17 cellular contexts compared by ENCODE assay signal in genomic region chr18:46858290-46858689, GRCh38. TPM values are rescaled to one million over a fixed set of nuclear protein-coding genes. Genes with fewer than 3 reads are reported as not detected.
DNase-seq lines count a peak whose midpoint lies in the region; ATAC-seq and TF ChIP-seq lines count a peak whose summit lies in the region.
"Had no signal": no experiment of that assay in that cellular context is flagged by ENCODE, and none has a peak within 500 bp of the region (broad histone marks: within the 10 kb centered on the region; RNA-seq: fewer than 3 reads in every experiment).

No MANE protein-coding gene starts in this region.

- H3K4me3 ChIP-seq in BLaER1 (no peak overlapping the region), GM23338 (no peak overlapping the region)
- H3K4me3 ChIP-seq: GM12878, HAP-1 had no signal

- H3K4me1 ChIP-seq in BLaER1 (peaks cover 39% of the 10 kb centered on the region), GM23338 (ENCODE audit: insufficient read depth) (no peaks in the 10 kb centered on the region)

- CTCF ChIA-PET in WTC11 (lab: Charles Lee), result interaction anchor here (0.5 to 1.2 kb wide), 2 partner anchors 11 to 29 kb away, joined by 4 read pairs; no protein-coding TSS in a partner anchor

- H3K27ac ChIP-seq in BLaER1, result no peak overlapping the region
- no peak overlapping the region for H3K27ac ChIP-seq in GM23338 (ENCODE audit: low read depth)
- H3K27ac ChIP-seq: C4-2B had no signal

- H2AFZ ChIP-seq in GM23338, result no peak overlapping the region

- H3K9me2 ChIP-seq in GM23338 (ENCODE audit: insufficient read depth), result no peaks in the 10 kb centered on the region

- H3K36me3 ChIP-seq in BLaER1 (peaks cover 67% of the 10 kb centered on the region), GM23338 (ENCODE audit: insufficient read depth) (no peaks in the 10 kb centered on the region)

- TF ChIP-seq CTCF in GM23338 (conservative IDR thresholded peaks at IDR 0.05; ENCODE audit: low read depth in 2 of 2) (no peak), WTC11 (IDR thresholded peaks at IDR 0.05) (no peak)

- H3K4me1 Mint-ChIP-seq in GM23338 (no peaks in the 10 kb centered on the region), WTC11 (peaks cover 4% of the 10 kb centered on the region; the same call in 1 of the 2 replicates)
- peaks cover 30% of the 10 kb centered on the region for H3K4me1 Mint-ChIP-seq in stimulated activated memory B cell treated with anti-CD40 and anti-IgM and Interleukin-4, amounts not matched to agents 10 μg/mL and 1 μg/mL and 100 μg/mL, for 72 hours
- H3K4me1 Mint-ChIP-seq in stimulated activated effector memory CD8-positive, alpha-beta T cell treated with anti-CD3 and anti-CD28 coated beads, Interleukin-12 subunit alpha, Interleukin-12 subunit beta, amount 100 ng/mL, for 72 hours, result peaks cover 17% of the 10 kb centered on the region

- H3K79me2 ChIP-seq in GM23338 (replicated peaks; ENCODE audit: insufficient read depth), result peaks cover 28% of the 10 kb centered on the region

- H3K9me3 Mint-ChIP-seq in GM23338 (no peaks in the 10 kb centered on the region), WTC11 (no peaks in the 10 kb centered on the region)
- no peaks in the 10 kb centered on the region for H3K9me3 Mint-ChIP-seq in stimulated activated memory B cell treated with anti-CD40 and anti-IgM and Interleukin-4, amounts not matched to agents 10 μg/mL and 1 μg/mL and 100 μg/mL, for 72 hours
- no peaks in the 10 kb centered on the region for H3K9me3 Mint-ChIP-seq in stimulated activated effector memory CD8-positive, alpha-beta T cell treated with anti-CD3 and anti-CD28 coated beads, Interleukin-12 subunit alpha, Interleukin-12 subunit beta, amount 100 ng/mL, for 72 hours
- H3K9me3 Mint-ChIP-seq: CD4-positive, alpha-beta T cell; CD8-positive, alpha-beta memory T cell had no signal

- H3K27me3 ChIP-seq in BLaER1 (no peaks in the 10 kb centered on the region), GM23338 (ENCODE audit: insufficient read depth) (no peaks in the 10 kb centered on the region)

- no peak overlapping the region for H3K4me3 Mint-ChIP-seq in GM23338
- no peak overlapping the region for H3K4me3 Mint-ChIP-seq in WTC11
- no peak overlapping the region for H3K4me3 Mint-ChIP-seq in stimulated activated memory B cell treated with anti-CD40 and anti-IgM and Interleukin-4, amounts not matched to agents 10 μg/mL and 1 μg/mL and 100 μg/mL, for 72 hours
- no peak overlapping the region for H3K4me3 Mint-ChIP-seq in stimulated activated effector memory CD8-positive, alpha-beta T cell treated with anti-CD3 and anti-CD28 coated beads, Interleukin-12 subunit alpha, Interleukin-12 subunit beta, amount 100 ng/mL, for 72 hours
- H3K4me3 Mint-ChIP-seq: CD4-positive, alpha-beta T cell; CD8-positive, alpha-beta memory T cell had no signal

- POLR2A ChIA-PET in WTC11 (lab: Charles Lee), result no interaction called here

- H3K36me3 Mint-ChIP-seq in GM23338 (ENCODE audit: low read depth) (peaks cover 22% of the 10 kb centered on the region), WTC11 (peaks cover 37% of the 10 kb centered on the region)
- H3K36me3 Mint-ChIP-seq in stimulated activated memory B cell treated with anti-CD40 and anti-IgM and Interleukin-4, amounts not matched to agents 10 μg/mL and 1 μg/mL and 100 μg/mL, for 72 hours, result peaks cover 80% of the 10 kb centered on the region
- H3K36me3 Mint-ChIP-seq in stimulated activated effector memory CD8-positive, alpha-beta T cell treated with anti-CD3 and anti-CD28 coated beads, Interleukin-12 subunit alpha, Interleukin-12 subunit beta, amount 100 ng/mL, for 72 hours, result peaks cover 45% of the 10 kb centered on the region

- H3K4me2 ChIP-seq in BLaER1, result peak overlapping the region; percentile 76; the same call in 1 of the 2 replicates
- H3K4me2 ChIP-seq in GM23338, result no peak overlapping the region

- H3F3A ChIP-seq in GM23338 (replicated peaks; ENCODE audit: low read depth), result no peaks in the 10 kb centered on the region

- ATAC-seq in GM23338 (no peak), WTC11 (no peak), HG02938 (IDR thresholded peaks at IDR 0.05; ENCODE audit: unreplicated experiment) (no peak)
- no peak for ATAC-seq in stimulated activated memory B cell treated with anti-CD40 and anti-IgM and Interleukin-4, amounts not matched to agents 10 μg/mL and 1 μg/mL and 100 μg/mL, for 72 hours
- no peak for ATAC-seq in stimulated activated effector memory CD8-positive, alpha-beta T cell treated with anti-CD3 and anti-CD28 coated beads, Interleukin-12 subunit alpha, Interleukin-12 subunit beta, amount 100 ng/mL, for 72 hours
- ATAC-seq: GM12878 had no signal

- H4K20me1 ChIP-seq in BLaER1 (peaks cover 15% of the 10 kb centered on the region; the same call in 1 of the 2 replicates), GM23338 (replicated peaks; ENCODE audit: insufficient read depth) (peaks cover 8% of the 10 kb centered on the region; the same call in 1 of the 2 replicates)

- DNase-seq in GM23338 (ENCODE audit: low spot score) (no peak), WTC11 (ENCODE audit: low spot score) (no peak), CD1c-positive myeloid dendritic cell (ENCODE audit: extremely low spot score) (no peak), NCI-H2107 treated with DMSO at 0.1 percent for 48 hours (lab: John Stamatoyannopoulos, UW; ENCODE audit: unreplicated experiment) (no peak)
- no peak for DNase-seq in stimulated activated effector memory CD8-positive, alpha-beta T cell treated with anti-CD3 and anti-CD28 coated beads, Interleukin-12 subunit alpha, Interleukin-12 subunit beta, amount 100 ng/mL, for 72 hours (ENCODE audit: low spot score in 2 of 2)
- DNase-seq: CD4-positive, alpha-beta T cell; CD8-positive, alpha-beta memory T cell; DMS153; DND-41; GDM1; GOT3 had no signal

- H3K27ac Mint-ChIP-seq in GM23338 (peak overlapping the region; percentile 15; the same call in 1 of the 2 replicates), WTC11 (no peak overlapping the region)
- H3K27ac Mint-ChIP-seq in stimulated activated memory B cell treated with anti-CD40 and anti-IgM and Interleukin-4, amounts not matched to agents 10 μg/mL and 1 μg/mL and 100 μg/mL, for 72 hours, result peak overlapping the region; percentile 52
- H3K27ac Mint-ChIP-seq in stimulated activated effector memory CD8-positive, alpha-beta T cell treated with anti-CD3 and anti-CD28 coated beads, Interleukin-12 subunit alpha, Interleukin-12 subunit beta, amount 100 ng/mL, for 72 hours, result no peak overlapping the region
- H3K27ac Mint-ChIP-seq: CD4-positive, alpha-beta T cell had no signal

- no peak overlapping the region for H3K9ac ChIP-seq in BLaER1

- H3K27me3 Mint-ChIP-seq in GM23338 (ENCODE audit: insufficient read depth, low read depth, poor library complexity) (peaks cover 2% of the 10 kb centered on the region), WTC11 (ENCODE audit: low read depth) (no peaks in the 10 kb centered on the region)
- H3K27me3 Mint-ChIP-seq in stimulated activated memory B cell treated with anti-CD40 and anti-IgM and Interleukin-4, amounts not matched to agents 10 μg/mL and 1 μg/mL and 100 μg/mL, for 72 hours, result no peaks in the 10 kb centered on the region
- H3K27me3 Mint-ChIP-seq: CD4-positive, alpha-beta T cell; CD8-positive, alpha-beta memory T cell had no signal

- peaks cover 27% of the 10 kb centered on the region for H3K9me3 ChIP-seq in BLaER1
- H3K9me3 ChIP-seq: HAP-1 had no signal

TF ChIP-seq in GM23338, 12 proteins besides CTCF, POLR2A, EP300 and RAD21 (continues in another document):
- TF ChIP-seq, protein P1, sequence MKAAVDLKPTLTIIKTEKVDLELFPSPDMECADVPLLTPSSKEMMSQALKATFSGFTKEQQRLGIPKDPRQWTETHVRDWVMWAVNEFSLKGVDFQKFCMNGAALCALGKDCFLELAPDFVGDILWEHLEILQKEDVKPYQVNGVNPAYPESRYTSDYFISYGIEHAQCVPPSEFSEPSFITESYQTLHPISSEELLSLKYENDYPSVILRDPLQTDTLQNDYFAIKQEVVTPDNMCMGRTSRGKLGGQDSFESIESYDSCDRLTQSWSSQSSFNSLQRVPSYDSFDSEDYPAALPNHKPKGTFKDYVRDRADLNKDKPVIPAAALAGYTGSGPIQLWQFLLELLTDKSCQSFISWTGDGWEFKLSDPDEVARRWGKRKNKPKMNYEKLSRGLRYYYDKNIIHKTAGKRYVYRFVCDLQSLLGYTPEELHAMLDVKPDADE (IDR thresholded peaks at IDR 0.05), result no peak
- TF ChIP-seq JUNB (IDR thresholded peaks at IDR 0.05; ENCODE audit: unreplicated experiment) (no peak), EZH2phosphoT487 (IDR thresholded peaks at IDR 0.05; ENCODE audit: unreplicated experiment) (no peak), STAT1 (IDR thresholded peaks at IDR 0.05; ENCODE audit: unreplicated experiment) (no peak)

TF ChIP-seq in WTC11, 78 proteins besides CTCF, POLR2A, EP300 and RAD21:
- TF ChIP-seq RELA (CRISPR knock-in tag; IDR thresholded peaks at IDR 0.05; ENCODE audit: borderline replicate concordance) (no peak), ZNF121 (CRISPR knock-in tag; IDR thresholded peaks at IDR 0.05) (peak; percentile 94)
TF ChIP-seq in WTC11: peak in this region for 1.

RNA-seq across cellular contexts. Expression of gene PIAS2, which starts 59.0 kb away (rescaled TPM):
- 54.1 and 54.2 TPM in 2 replicates for total RNA-seq in GM23338 (2014; rRNA removed; shearing (Covaris generic))
- 27.5 and 30.3 TPM in 2 replicates for polyA plus RNA-seq in GM23338 (2016; fragmentation: Nextera tagmentation; extraction: Ambion mirVana)
- 50.7 to 60.6 TPM (median 57.8 TPM) in 3 replicates for total RNA-seq in WTC11 (2021)

RNA-seq across cellular contexts. Expression of gene KATNAL2, which starts 59.1 kb away (rescaled TPM):
- total RNA-seq in GM23338 (2014; rRNA removed; shearing (Covaris generic)), result 7.7 and 11.8 TPM in 2 replicates
- polyA plus RNA-seq in GM23338 (2016; fragmentation: Nextera tagmentation; extraction: Ambion mirVana), result 9.9 and 11.8 TPM in 2 replicates
- 9.9 to 12.1 TPM (median 11.7 TPM) in 3 replicates for total RNA-seq in WTC11 (2021)

Comparison
In these comparisons a context has a peak if more than half of its experiments do, and no peak if none do; other contexts are left out.
1. H3K27ac Mint-ChIP-seq: peak in GM23338 (single experiment) and stimulated activated memory B cell treated with anti-CD40 and anti-IgM and Interleukin-4, amounts not matched to agents 10 μg/mL and 1 μg/mL and 100 μg/mL, for 72 hours (single experiment); none in WTC11 (single experiment) and stimulated activated effector memory CD8-positive, alpha-beta T cell treated with anti-CD3 and anti-CD28 coated beads, Interleukin-12 subunit alpha, Interleukin-12 subunit beta, amount 100 ng/mL, for 72 hours (single experiment).